25 cellular contexts compared by ENCODE assay signal in the genomic region with DNA sequence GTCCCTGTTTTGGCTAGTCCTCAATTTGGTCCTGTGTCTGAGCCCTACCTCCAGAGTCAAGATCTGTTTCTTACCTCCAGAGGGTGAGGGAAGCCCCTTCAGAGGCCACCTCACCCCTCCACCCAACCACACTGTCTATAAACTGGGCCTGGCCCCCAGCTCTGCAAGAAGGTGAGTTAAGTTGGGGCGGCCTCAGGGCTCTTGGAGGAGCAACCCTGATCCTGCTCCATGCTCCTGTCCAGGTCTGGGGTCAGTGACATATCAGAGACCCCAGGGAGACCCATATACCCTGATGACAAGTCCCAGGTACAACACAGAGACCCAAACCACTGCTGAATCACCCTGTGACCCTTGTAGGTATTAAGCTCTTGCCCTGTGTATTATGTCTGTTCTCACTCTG.
DNase-seq lines count a peak whose midpoint lies in the region; ATAC-seq and TF ChIP-seq lines count a peak whose summit lies in the region.
"Had no signal": no experiment of that assay in that cellular context is flagged by ENCODE, and none has a peak within 500 bp of the region (broad histone marks: within the 10 kb centered on the region; RNA-seq: fewer than 3 reads in every experiment).

No MANE protein-coding gene starts in this region.

- no peak for TF ChIP-seq CTCF in right atrium auricular region (IDR thresholded peaks at IDR 0.05)
- TF ChIP-seq CTCF in nephron progenitor cell (IDR thresholded peaks at IDR 0.05), result no peak

- no peak for ATAC-seq in GM18520 (IDR thresholded peaks at IDR 0.05; ENCODE audit: unreplicated experiment)
- ATAC-seq: GM23338, Panc1 had no signal

- H3K27ac Mint-ChIP-seq in nephron progenitor cell, result peak overlapping the region; percentile 59
- H3K27ac Mint-ChIP-seq: CD4-positive, CD25-positive, alpha-beta regulatory T cell; GM23338; H9 had no signal

- H3K36me3 ChIP-seq in right atrium auricular region, result no peaks in the 10 kb centered on the region
- H3K36me3 ChIP-seq: BLaER1, MG63 had no signal

- H3K4me1 ChIP-seq in right atrium auricular region, result no peaks in the 10 kb centered on the region
- H3K4me1 ChIP-seq: BLaER1 had no signal

- DNase-seq in cardiac septum (ENCODE audit: low spot score) (peak; percentile 51), right atrium auricular region (ENCODE audit: low spot score) (no peak), ecto neural progenitor cell (ENCODE audit: low spot score) (peak; percentile 39), nephron progenitor cell (no peak), NCI-H2227 (lab: John Stamatoyannopoulos, UW; ENCODE audit: unreplicated experiment) (no peak), ACHN (no peak), cerebellar cortex (ENCODE audit: low spot score) (no peak)
- DNase-seq: 8988T; CD4-positive, CD25-positive, alpha-beta regulatory T cell; KBM-7; MG63; NCI-H1105 treated with DMSO at 0.1 percent for 48 hours; NCI-H146; NCI-H1930; NCI-H2107; NCI-H2227 treated with DMSO at 0.1 percent for 48 hours; NCI-H526 treated with DMSO at 0.1 percent for 48 hours; SIG-M5 had no signal

- H3K27ac ChIP-seq in right atrium auricular region, result no peak overlapping the region
- H3K27ac ChIP-seq: BLaER1, RWPE1, SK-N-MC had no signal

- no peak overlapping the region for H3K4me3 ChIP-seq in right atrium auricular region
- H3K4me3 ChIP-seq: BLaER1, GM23338, MG63, SK-N-MC had no signal

- peaks cover 32% of the 10 kb centered on the region for H3K36me3 Mint-ChIP-seq in nephron progenitor cell (ENCODE audit: low read depth)
- H3K36me3 Mint-ChIP-seq: CD4-positive, CD25-positive, alpha-beta regulatory T cell had no signal

- intact Hi-C loops in cardiac septum (cut with DNase I), result no loop called here

- H3K27me3 Mint-ChIP-seq in nephron progenitor cell (ENCODE audit: low read depth, poor library complexity), result peaks cover 18% of the 10 kb centered on the region
- H3K27me3 Mint-ChIP-seq: CD4-positive, CD25-positive, alpha-beta regulatory T cell had no signal

- no peaks in the 10 kb centered on the region for H3K27me3 ChIP-seq in right atrium auricular region
- H3K27me3 ChIP-seq: BLaER1, MG63 had no signal

- in situ Hi-C loops in ACHN (cut with HindIII; ENCODE audit: low pct_ligation_motif_present, low pct_unique_long_range_greater_than_20kb, low sequenced_read_pairs), result no loop called here

- H3K9me3 Mint-ChIP-seq in nephron progenitor cell, result no peaks in the 10 kb centered on the region
- H3K9me3 Mint-ChIP-seq: GM23338, H9 had no signal

- H3K4me1 Mint-ChIP-seq in nephron progenitor cell, result peaks cover 28% of the 10 kb centered on the region

- no peak overlapping the region for H3K4me3 Mint-ChIP-seq in nephron progenitor cell
- H3K4me3 Mint-ChIP-seq: CD4-positive, CD25-positive, alpha-beta regulatory T cell; GM23338; H9 had no signal

- H3K9me3 ChIP-seq in right atrium auricular region, result no peaks in the 10 kb centered on the region
- H3K9me3 ChIP-seq: MG63 had no signal

Comparison
In these comparisons a context has a peak if more than half of its experiments do, and no peak if none do; other contexts are left out.
1. DNase-seq: peak in cardiac septum (single experiment) and ecto neural progenitor cell (single experiment); none in right atrium auricular region (single experiment), nephron progenitor cell (single experiment), NCI-H2227 (single experiment), ACHN (single experiment) and cerebellar cortex (single experiment).